ENCODE assay signal across 13 cellular contexts in the genomic region with DNA sequence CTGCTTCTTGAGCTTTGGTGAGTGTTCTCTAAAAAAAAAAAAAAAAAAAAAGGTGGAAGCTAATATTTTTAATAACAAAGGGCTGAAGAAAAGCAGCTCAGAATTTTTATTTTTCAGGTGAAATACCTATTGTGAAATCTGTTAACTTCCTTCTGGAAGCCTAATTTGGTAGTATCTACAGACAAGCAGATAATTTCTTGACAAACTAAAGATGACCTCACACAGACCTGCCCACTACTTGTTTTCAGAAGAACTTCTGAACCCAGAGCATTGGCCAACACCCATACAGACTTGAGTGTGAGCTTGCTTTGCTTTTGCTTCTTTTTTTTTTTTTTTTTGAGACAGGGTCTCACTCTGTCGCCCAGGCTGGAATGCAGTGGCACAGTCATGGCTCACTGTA. TPM values are rescaled to one million over a fixed set of nuclear protein-coding genes. Genes with fewer than 3 reads are reported as not detected.
"Had no signal": no experiment of that assay in that cellular context is flagged by ENCODE, and none has a peak within 500 bp of the region (broad histone marks: within the 10 kb centered on the region; RNA-seq: fewer than 3 reads in every experiment).

No MANE protein-coding gene starts in this region.

- H3K27ac ChIP-seq: gastroesophageal sphincter, tibial artery, vagina had no signal

- DNase-seq: activated CD4-positive, alpha-beta T cell treated with anti-CD3 and anti-CD28 coated beads, Interleukin-2, amount 50 U/mL, for 1 hour; activated naive CD4-positive, alpha-beta T cell treated with anti-CD3 and anti-CD28 coated beads, Interleukin-2, amount 10 ng/mL, durations not matched to agents 7 days and 5 days; activated T-cell treated with anti-CD3 and anti-CD28 coated beads for 4 hours; caudate nucleus; cortex of kidney; effector CD8-positive, alpha-beta T cell; nephron progenitor cell; stimulated activated CD4-positive, alpha-beta T cell treated with anti-CD3 and anti-CD28 coated beads, Interleukin-4, amount 100 ng/mL, for 1 hour; tibial artery had no signal

- H3K27me3 ChIP-seq: gastroesophageal sphincter, tibial artery, vagina had no signal

- ATAC-seq: gastroesophageal sphincter had no signal

- H3K4me3 ChIP-seq: gastroesophageal sphincter, tibial artery, vagina had no signal

- H3K9me3 ChIP-seq: gastroesophageal sphincter, tibial artery, vagina had no signal

- H3K27me3 Mint-ChIP-seq: activated naive CD4-positive, alpha-beta T cell treated with anti-CD3 and anti-CD28 coated beads, Interleukin-2, amount 10 ng/mL, durations not matched to agents 7 days and 5 days had no signal

- H3K4me3 Mint-ChIP-seq: activated naive CD4-positive, alpha-beta T cell treated with anti-CD3 and anti-CD28 coated beads, Interleukin-2, amount 10 ng/mL, durations not matched to agents 7 days and 5 days; nephron progenitor cell had no signal

- H3K9me3 Mint-ChIP-seq: activated naive CD4-positive, alpha-beta T cell treated with anti-CD3 and anti-CD28 coated beads, Interleukin-2, amount 10 ng/mL, durations not matched to agents 7 days and 5 days; activated T-helper 2 cell treated with anti-CD3 and anti-CD28 coated beads, Interferon-gamma antibody, Interleukin-2, Interleukin-4, amounts not matched to agents 10 μg/mL and 5 μg/mL and 100 μg/mL, durations not matched to agents 14 hours and 24 hours and 36 hours; nephron progenitor cell had no signal

- H3K36me3 ChIP-seq: gastroesophageal sphincter, tibial artery, vagina had no signal

- H3K27ac Mint-ChIP-seq: activated naive CD4-positive, alpha-beta T cell treated with anti-CD3 and anti-CD28 coated beads, Interleukin-2, amount 10 ng/mL, durations not matched to agents 7 days and 5 days; activated T-helper 2 cell treated with anti-CD3 and anti-CD28 coated beads, Interferon-gamma antibody, Interleukin-2, Interleukin-4, amounts not matched to agents 10 μg/mL and 5 μg/mL and 100 μg/mL, durations not matched to agents 14 hours and 24 hours and 36 hours had no signal

RNA-seq across cellular contexts. Expression of gene LRRC4, which starts 31.2 kb away (rescaled TPM):
- total RNA-seq: T-helper 2 cell treated with Interferon-gamma antibody and Interleukin-4, amounts not matched to agents 100 ng/mL and 5 ng/mL, for 36 hours had no signal
